In genomic region chr7:77444123-77444522, GRCh38 we compare ENCODE assay signal across 18 cellular contexts. TPM values are rescaled to one million over a fixed set of nuclear protein-coding genes. Genes with fewer than 3 reads are reported as not detected.
A peak's percentile ranks its signal among the peaks of the same experiment; 100 is the strongest.
DNase-seq lines count a peak whose midpoint lies in the region; ATAC-seq and TF ChIP-seq lines count a peak whose summit lies in the region.
"Had no signal": no experiment of that assay in that cellular context is flagged by ENCODE, and none has a peak within 500 bp of the region (broad histone marks: within the 10 kb centered on the region; RNA-seq: fewer than 3 reads in every experiment).

No MANE protein-coding gene starts in this region.

- H3K36me3 ChIP-seq in GM23338 (ENCODE audit: insufficient read depth) (no peaks in the 10 kb centered on the region), RWPE2 (ENCODE audit: low read depth) (no peaks in the 10 kb centered on the region), rectal smooth muscle tissue (ENCODE audit: control insufficient read depth, insufficient read depth, low read length) (no peaks in the 10 kb centered on the region)
- no peaks in the 10 kb centered on the region for H3K36me3 ChIP-seq in effector memory CD4-positive, alpha-beta T cell (ENCODE audit: control insufficient read depth, insufficient read depth, low read length)
- H3K36me3 ChIP-seq: BLaER1, pancreas, suprapubic skin had no signal

- H3K4me1 ChIP-seq in GM23338 (ENCODE audit: insufficient read depth), result peaks cover 11% of the 10 kb centered on the region
- peaks cover 20% of the 10 kb centered on the region for H3K4me1 ChIP-seq in RWPE2 (ENCODE audit: insufficient read depth, poor library complexity, severe bottlenecking)
- no peaks in the 10 kb centered on the region for H3K4me1 ChIP-seq in rectal smooth muscle tissue (ENCODE audit: control insufficient read depth, insufficient read depth, low read length)
- H3K4me1 ChIP-seq in effector memory CD4-positive, alpha-beta T cell (ENCODE audit: control insufficient read depth, insufficient read depth, low read length, poor library complexity, severe bottlenecking), result no peaks in the 10 kb centered on the region
- H3K4me1 ChIP-seq: BLaER1, pancreas had no signal

- H3K9me3 ChIP-seq in RWPE2 (ENCODE audit: severe bottlenecking), result no peaks in the 10 kb centered on the region
- no peaks in the 10 kb centered on the region for H3K9me3 ChIP-seq in effector memory CD4-positive, alpha-beta T cell (ENCODE audit: control insufficient read depth, low read length)
- H3K9me3 ChIP-seq: BLaER1, pancreas, suprapubic skin had no signal

- no peak; the same call in 1 of the 3 replicates for ATAC-seq in GM23338
- no peak for ATAC-seq in RWPE2 (ENCODE audit: low read depth)
- ATAC-seq: pancreas, T-cell had no signal

- H3K27ac ChIP-seq in GM23338 (ENCODE audit: low read depth) (no peak overlapping the region), RWPE2 (ENCODE audit: poor library complexity, severe bottlenecking) (peak overlapping the region; percentile 57), rectal smooth muscle tissue (ENCODE audit: low read depth, low read length) (peak overlapping the region; percentile 32)
- no peak overlapping the region for H3K27ac ChIP-seq in effector memory CD4-positive, alpha-beta T cell (ENCODE audit: insufficient read depth, low read length, poor library complexity, severe bottlenecking)
- H3K27ac ChIP-seq: BLaER1, pancreas, suprapubic skin had no signal

- H2AFZ ChIP-seq in GM23338, result peak overlapping the region; percentile 72

- no peak overlapping the region; the same call in 2 of the 3 replicates for H3K4me3 Mint-ChIP-seq in GM23338
- H3K4me3 Mint-ChIP-seq: activated B cell treated with CpG ODN at 0.5 μM for 24 hours, T-cell had no signal

- H3K4me2 ChIP-seq in GM23338, result no peak overlapping the region
- H3K4me2 ChIP-seq: BLaER1 had no signal

- H3K27me3 ChIP-seq in GM23338 (ENCODE audit: insufficient read depth), result no peaks in the 10 kb centered on the region
- H3K27me3 ChIP-seq in RWPE2 (ENCODE audit: insufficient read depth, poor library complexity, severe bottlenecking), result no peaks in the 10 kb centered on the region
- H3K27me3 ChIP-seq in rectal smooth muscle tissue (ENCODE audit: control insufficient read depth, insufficient read depth, low read length), result no peaks in the 10 kb centered on the region
- H3K27me3 ChIP-seq in effector memory CD4-positive, alpha-beta T cell (replicated peaks; ENCODE audit: control insufficient read depth, insufficient read depth, low read length, poor library complexity, severe bottlenecking), result no peaks in the 10 kb centered on the region
- H3K27me3 ChIP-seq: BLaER1, pancreas, suprapubic skin had no signal

- no peak overlapping the region for H3K4me3 ChIP-seq in GM23338
- no peak overlapping the region for H3K4me3 ChIP-seq in RWPE2 (ENCODE audit: severe bottlenecking)
- H3K4me3 ChIP-seq in rectal smooth muscle tissue (ENCODE audit: low read length), result no peak overlapping the region
- no peak overlapping the region for H3K4me3 ChIP-seq in effector memory CD4-positive, alpha-beta T cell (ENCODE audit: insufficient read depth, low read depth, low read length, poor library complexity, severe bottlenecking)
- H3K4me3 ChIP-seq: BLaER1, pancreas, suprapubic skin had no signal

- no peaks in the 10 kb centered on the region for H3K79me2 ChIP-seq in GM23338 (replicated peaks; ENCODE audit: insufficient read depth)

- TF ChIP-seq CTCF in GM23338 (conservative IDR thresholded peaks at IDR 0.05; ENCODE audit: low read depth in 2 of 2) (no peak), RWPE2 (IDR thresholded peaks at IDR 0.05; ENCODE audit: poor library complexity, severe bottlenecking) (no peak)

- H3K9me2 ChIP-seq in GM23338 (ENCODE audit: insufficient read depth), result peaks cover 8% of the 10 kb centered on the region; the same call in 1 of the 2 replicates

- H3K36me3 Mint-ChIP-seq in GM23338 (ENCODE audit: low read depth), result no peaks in the 10 kb centered on the region
- H3K36me3 Mint-ChIP-seq: T-cell had no signal

- no peak overlapping the region for H3K27ac Mint-ChIP-seq in GM23338
- H3K27ac Mint-ChIP-seq: activated B cell treated with CpG ODN at 0.5 μM for 24 hours, T-cell had no signal

- no peaks in the 10 kb centered on the region for H3F3A ChIP-seq in GM23338 (replicated peaks; ENCODE audit: low read depth)

- no peak overlapping the region for H3K9ac ChIP-seq in rectal smooth muscle tissue (ENCODE audit: low read length)
- H3K9ac ChIP-seq: BLaER1 had no signal

- peaks cover 4% of the 10 kb centered on the region for H3K27me3 Mint-ChIP-seq in GM23338 (ENCODE audit: insufficient read depth, low read depth, poor library complexity)
- H3K27me3 Mint-ChIP-seq: activated B cell treated with CpG ODN at 0.5 μM for 24 hours, T-cell had no signal

- peaks cover 15% of the 10 kb centered on the region for H3K4me1 Mint-ChIP-seq in GM23338
- H3K4me1 Mint-ChIP-seq: activated B cell treated with CpG ODN at 0.5 μM for 24 hours had no signal

- H4K20me1 ChIP-seq in GM23338 (replicated peaks; ENCODE audit: insufficient read depth), result no peaks in the 10 kb centered on the region
- H4K20me1 ChIP-seq: BLaER1 had no signal

- DNase-seq in GM23338 (ENCODE audit: low spot score) (no peak), RWPE2 (ENCODE audit: low spot score) (no peak), globus pallidus (ENCODE audit: low spot score) (peak; percentile 24), NOMO-1 (lab: John Stamatoyannopoulos, UW; ENCODE audit: unreplicated experiment in 2 of 2) (no peak), AG08396 (ENCODE audit: low spot score) (no peak)
- DNase-seq in stimulated activated CD4-positive, alpha-beta T cell treated with anti-CD3 and anti-CD28 coated beads, Interleukin-2, amount 100 ng/mL, for 24 hours, result no peak
- no peak for DNase-seq in effector memory CD4-positive, alpha-beta T cell
- DNase-seq: activated B cell treated with CpG ODN at 0.5 μM for 24 hours, activated gamma-delta T cell treated with Interleukin-2 at 50 U/mL for 16 hours, DMS 273 treated with DMSO at 0.1 percent for 48 hours, mesendoderm, NCI-H1092, NCI-H446 treated with DMSO at 0.1 percent for 48 hours, pancreas, T-cell had no signal

- H3K9me3 Mint-ChIP-seq in GM23338, result no peaks in the 10 kb centered on the region
- H3K9me3 Mint-ChIP-seq: activated B cell treated with CpG ODN at 0.5 μM for 24 hours, T-cell had no signal

TF ChIP-seq in GM23338, 12 proteins besides CTCF, POLR2A, EP300 and RAD21 (continues in another document):
- TF ChIP-seq ZNF462 (CRISPR knock-in tag; IDR thresholded peaks at IDR 0.05) (no peak), ZNF114 (CRISPR knock-in tag; IDR thresholded peaks at IDR 0.05) (no peak), STAT1 (IDR thresholded peaks at IDR 0.05; ENCODE audit: unreplicated experiment) (no peak)

RNA-seq across cellular contexts. Expression of gene GSAP, which starts 28.0 kb away (rescaled TPM):
- 1.1 and 1.2 TPM in 2 replicates for total RNA-seq in GM23338 (2014; rRNA removed; shearing (Covaris generic))
- 0.50 and 0.63 TPM in 2 replicates for polyA plus RNA-seq in GM23338 (2016; fragmentation: Nextera tagmentation; extraction: Ambion mirVana)

Comparison
In these comparisons a context has a peak if more than half of its experiments do, and no peak if none do; other contexts are left out.
1. H3K27ac ChIP-seq: peak in RWPE2 (single experiment) and rectal smooth muscle tissue (single experiment); none in GM23338 (single experiment) and effector memory CD4-positive, alpha-beta T cell (single experiment).